8 cellular contexts compared by ENCODE assay signal in genomic region chr7:99380823-99381663, GRCh38. TPM values are rescaled to one million over a fixed set of nuclear protein-coding genes. Genes with fewer than 3 reads are reported as not detected.
DNase-seq lines count a peak whose midpoint lies in the region; ATAC-seq and TF ChIP-seq lines count a peak whose summit lies in the region.

No MANE protein-coding gene starts in this region.

- H3K27ac ChIP-seq in smooth muscle cell (ENCODE audit: low read depth): peak overlapping the region; percentile 78

- H3K4me1 Mint-ChIP-seq in activated CD4-positive, alpha-beta memory T cell treated with anti-CD3 and anti-CD28 coated beads, Interleukin-2, amount 10 ng/mL, durations not matched to agents 7 days and 5 days: peaks cover 69% of the 10 kb centered on the region

- peak overlapping the region; percentile 97 for H3K27ac Mint-ChIP-seq in activated CD4-positive, alpha-beta memory T cell treated with anti-CD3 and anti-CD28 coated beads, Interleukin-2, amount 10 ng/mL, durations not matched to agents 7 days and 5 days

- H4K20me1 ChIP-seq in smooth muscle cell (ENCODE audit: low read depth): peaks cover 70% of the 10 kb centered on the region

- H3K9me3 ChIP-seq in smooth muscle cell (replicated peaks; ENCODE audit: low read depth): no peaks in the 10 kb centered on the region

- H3K4me3 ChIP-seq in smooth muscle cell: no peak overlapping the region

- H3K4me1 ChIP-seq in smooth muscle cell (ENCODE audit: low read depth): peaks cover 4% of the 10 kb centered on the region

- H3K79me2 ChIP-seq in smooth muscle cell (ENCODE audit: low read depth): peaks cover 60% of the 10 kb centered on the region

- POLR2A ChIA-PET in activated CD4-positive, alpha-beta memory T cell treated with anti-CD3 and anti-CD28 coated beads, Interleukin-2, amount 10 ng/mL, durations not matched to agents 7 days and 5 days (lab: Charles Lee): interaction anchor here (1.7 to 8.2 kb wide), 5 partner anchors 11 to 177 kb away, joined by 4 to 93 read pairs (median 11); partner anchors contain the start of genes BUD31, PDAP1 and ZNF655

- H3K4me2 ChIP-seq in smooth muscle cell: peak overlapping the region; percentile 47

- H3K27me3 ChIP-seq in smooth muscle cell (ENCODE audit: low read depth): no peaks in the 10 kb centered on the region

- H3K36me3 Mint-ChIP-seq in activated CD4-positive, alpha-beta memory T cell treated with anti-CD3 and anti-CD28 coated beads, Interleukin-2, amount 10 ng/mL, durations not matched to agents 7 days and 5 days (ENCODE audit: low read depth): peaks cover 63% of the 10 kb centered on the region

- WGBS in smooth muscle cell (ENCODE audit: low lambda C conversion rate): 96% methylated on average over 16 of the region's 16 CpGs

- peak overlapping the region; percentile 77 for H3K4me3 Mint-ChIP-seq in activated CD4-positive, alpha-beta memory T cell treated with anti-CD3 and anti-CD28 coated beads, Interleukin-2, amount 10 ng/mL, durations not matched to agents 7 days and 5 days

- ATAC-seq in HG03280 (IDR thresholded peaks at IDR 0.05; ENCODE audit: unreplicated experiment): peak; percentile 64
- ATAC-seq in esophagus mucosa: peak; percentile 66

- DNase-seq in GM19238 (ENCODE audit: insufficient read length, low spot score): peak; percentile 78
- DNase-seq in activated CD4-positive, alpha-beta memory T cell treated with anti-CD3 and anti-CD28 coated beads, Interleukin-2, amount 10 ng/mL, durations not matched to agents 7 days and 5 days: peak; percentile 93
- no peak for DNase-seq in smooth muscle cell (lab: John Stamatoyannopoulos, UW; ENCODE audit: unreplicated experiment)
- DNase-seq in DMS153 treated with DMSO at 0.1 percent for 48 hours (lab: John Stamatoyannopoulos, UW; ENCODE audit: unreplicated experiment): no peak
- DNase-seq in NCI-H345 treated with DMSO at 0.1 percent for 48 hours (lab: John Stamatoyannopoulos, UW; ENCODE audit: unreplicated experiment): no peak
- DNase-seq in cerebellar nuclear complex (lab: John Stamatoyannopoulos, UW): no peak

- no peak overlapping the region for H3K9ac ChIP-seq in smooth muscle cell (ENCODE audit: low read depth)

- H3K36me3 ChIP-seq in smooth muscle cell (ENCODE audit: low read depth): no peaks in the 10 kb centered on the region

- CTCF ChIA-PET in activated CD4-positive, alpha-beta memory T cell treated with anti-CD3 and anti-CD28 coated beads, Interleukin-2, amount 10 ng/mL, durations not matched to agents 7 days and 5 days (lab: Charles Lee): no interaction called here

- no peaks in the 10 kb centered on the region for H3K27me3 Mint-ChIP-seq in activated CD4-positive, alpha-beta memory T cell treated with anti-CD3 and anti-CD28 coated beads, Interleukin-2, amount 10 ng/mL, durations not matched to agents 7 days and 5 days

- no peaks in the 10 kb centered on the region for H3K9me3 Mint-ChIP-seq in activated CD4-positive, alpha-beta memory T cell treated with anti-CD3 and anti-CD28 coated beads, Interleukin-2, amount 10 ng/mL, durations not matched to agents 7 days and 5 days

- H3F3A ChIP-seq in smooth muscle cell (ENCODE audit: low read depth): peaks cover 10% of the 10 kb centered on the region

- TF ChIP-seq CTCF in smooth muscle cell (IDR thresholded peaks at IDR 0.05; ENCODE audit: borderline replicate concordance, insufficient read depth, poor library complexity, severe bottlenecking): no peak

- no peak overlapping the region for H2AFZ ChIP-seq in smooth muscle cell (ENCODE audit: low read depth)

RNA-seq across cellular contexts. Expression of gene ARPC1B, which starts 6.5 kb away (rescaled TPM):
- total RNA-seq in activated CD4-positive, alpha-beta memory T cell treated with anti-CD3 and anti-CD28 coated beads, Interleukin-2, amount 10 ng/mL, durations not matched to agents 7 days and 5 days: 100 to 1,000 TPM; 396 to 397 TPM
- total RNA-seq in esophagus mucosa (53.0 TPM), smooth muscle cell (105 and 167 TPM in 2 replicates)
- 204 and 225 TPM in 2 replicates for polyA plus RNA-seq in smooth muscle cell

RNA-seq across cellular contexts. Expression of gene PDAP1, which starts 27.4 kb away (rescaled TPM):
- total RNA-seq in activated CD4-positive, alpha-beta memory T cell treated with anti-CD3 and anti-CD28 coated beads, Interleukin-2, amount 10 ng/mL, durations not matched to agents 7 days and 5 days: 100 to 1,000 TPM in 1 of 2 experiments, 10 to 100 TPM in 1; 93.8 to 103 TPM
- 94.4 TPM for total RNA-seq in esophagus mucosa
- total RNA-seq in smooth muscle cell: 57.5 and 89.4 TPM in 2 replicates
- 77.3 and 82.1 TPM in 2 replicates for polyA plus RNA-seq in smooth muscle cell

RNA-seq across cellular contexts. Expression of gene BUD31, which starts 27.7 kb away (rescaled TPM):
- 100 to 1,000 TPM; 104 to 106 TPM for total RNA-seq in activated CD4-positive, alpha-beta memory T cell treated with anti-CD3 and anti-CD28 coated beads, Interleukin-2, amount 10 ng/mL, durations not matched to agents 7 days and 5 days
- total RNA-seq in esophagus mucosa: 98.9 TPM
- total RNA-seq in smooth muscle cell: 97.2 and 133 TPM in 2 replicates
- polyA plus RNA-seq in smooth muscle cell: 222 and 249 TPM in 2 replicates

RNA-seq across cellular contexts. Expression of gene ARPC1A, which starts 55.3 kb away (rescaled TPM):
- 10 to 100 TPM; 63.8 to 68.9 TPM for total RNA-seq in activated CD4-positive, alpha-beta memory T cell treated with anti-CD3 and anti-CD28 coated beads, Interleukin-2, amount 10 ng/mL, durations not matched to agents 7 days and 5 days
- 182 TPM for total RNA-seq in esophagus mucosa
- 80.8 and 85.0 TPM in 2 replicates for total RNA-seq in smooth muscle cell
- 109 and 113 TPM in 2 replicates for polyA plus RNA-seq in smooth muscle cell

RNA-seq across cellular contexts. Expression of gene PTCD1, which starts 57.6 kb away (rescaled TPM):
- 1 to 10 TPM; 6.6 to 7.5 TPM for total RNA-seq in activated CD4-positive, alpha-beta memory T cell treated with anti-CD3 and anti-CD28 coated beads, Interleukin-2, amount 10 ng/mL, durations not matched to agents 7 days and 5 days
- total RNA-seq in esophagus mucosa: 4.0 TPM
- total RNA-seq in smooth muscle cell: 2.7 and 10.8 TPM in 2 replicates
- polyA plus RNA-seq in smooth muscle cell: 4.5 and 6.6 TPM in 2 replicates

Comparison
In these comparisons a context has a peak if more than half of its experiments do, and no peak if none do; other contexts are left out.
1. DNase-seq: peak in GM19238 (single experiment) and activated CD4-positive, alpha-beta memory T cell treated with anti-CD3 and anti-CD28 coated beads, Interleukin-2, amount 10 ng/mL, durations not matched to agents 7 days and 5 days (single experiment); none in smooth muscle cell (single experiment), DMS153 treated with DMSO at 0.1 percent for 48 hours (single experiment), NCI-H345 treated with DMSO at 0.1 percent for 48 hours (single experiment) and cerebellar nuclear complex (0 of 2).